In genomic region chr2:16272038-16272788, GRCh38 we compare ENCODE assay signal across 18 cellular contexts.
DNase-seq lines count a peak whose midpoint lies in the region; ATAC-seq and TF ChIP-seq lines count a peak whose summit lies in the region.
"Had no signal": no experiment of that assay in that cellular context is flagged by ENCODE, and none has a peak within 500 bp of the region (broad histone marks: within the 10 kb centered on the region; RNA-seq: fewer than 3 reads in every experiment).

No MANE protein-coding gene starts in this region.

- no peaks in the 10 kb centered on the region for H4K20me1 ChIP-seq in Karpas-422 (ENCODE audit: insufficient read depth, low read depth, low read length)
- H4K20me1 ChIP-seq: BLaER1 treated with 17β-estradiol and CSF1 and Interleukin-3, amounts not matched to agents 10 nM and 100 nM had no signal

- H3K27ac ChIP-seq in Karpas-422 (ENCODE audit: low read length) (no peak overlapping the region), endodermal cell (ENCODE audit: low read depth, low read length) (no peak overlapping the region)
- H3K27ac ChIP-seq: BLaER1 treated with 17β-estradiol and CSF1 and Interleukin-3, amounts not matched to agents 10 nM and 100 nM; C4-2B had no signal

- DNase-seq in Karpas-422 (peak; percentile 16), endodermal cell (peak; percentile 12), osteocyte (ENCODE audit: extremely low spot score, unreplicated experiment) (peak; percentile 40), pons (ENCODE audit: low spot score) (no peak)
- no peak for DNase-seq in activated T-cell treated with anti-CD3 and anti-CD28 coated beads, Interleukin-2, amount 50 U/mL, for 24 hours
- DNase-seq: 8988T; ACHN; Caco-2; Calu3; CD4-positive, alpha-beta T cell; CD8-positive, alpha-beta T cell; DMS79 treated with DMSO at 0.1 percent for 48 hours; GF-D8 had no signal

- 94 to 97% methylated on average over 6 to 10 of the region's 10 CpGs for WGBS in endodermal cell (ENCODE audit: insufficient coverage in 1 of 2, insufficient read length in 1 of 2), 2 experiments

- no peak overlapping the region for H3K4me2 ChIP-seq in Karpas-422 (ENCODE audit: low read depth, low read length, poor library complexity, severe bottlenecking)
- H3K4me2 ChIP-seq: BLaER1 treated with 17β-estradiol and CSF1 and Interleukin-3, amounts not matched to agents 10 nM and 100 nM had no signal

- H3K9me3 Mint-ChIP-seq in endodermal cell: peaks cover under 1% of the 10 kb centered on the region
- H3K9me3 Mint-ChIP-seq in osteocyte (ENCODE audit: unreplicated experiment): peaks cover 23% of the 10 kb centered on the region
- no peaks in the 10 kb centered on the region for H3K9me3 Mint-ChIP-seq in activated T-cell treated with anti-CD3 and anti-CD28 coated beads, Interleukin-2, amount 50 U/mL, for 24 hours
- H3K9me3 Mint-ChIP-seq: CD4-positive, alpha-beta T cell; CD8-positive, alpha-beta T cell had no signal

- H3K27ac Mint-ChIP-seq in endodermal cell (no peak overlapping the region), osteocyte (ENCODE audit: unreplicated experiment) (no peak overlapping the region)
- H3K27ac Mint-ChIP-seq in activated T-cell treated with anti-CD3 and anti-CD28 coated beads, Interleukin-2, amount 50 U/mL, for 24 hours: no peak overlapping the region
- H3K27ac Mint-ChIP-seq: CD4-positive, alpha-beta T cell; CD8-positive, alpha-beta T cell had no signal

- H3K4me3 Mint-ChIP-seq in endodermal cell (no peak overlapping the region), osteocyte (ENCODE audit: unreplicated experiment) (no peak overlapping the region)
- no peak overlapping the region for H3K4me3 Mint-ChIP-seq in activated T-cell treated with anti-CD3 and anti-CD28 coated beads, Interleukin-2, amount 50 U/mL, for 24 hours
- H3K4me3 Mint-ChIP-seq: CD4-positive, alpha-beta T cell; CD8-positive, alpha-beta T cell had no signal

- H3K4me3 ChIP-seq in Karpas-422 (ENCODE audit: low read length) (no peak overlapping the region), endodermal cell (ENCODE audit: low read length) (no peak overlapping the region)
- H3K4me3 ChIP-seq: BLaER1 treated with 17β-estradiol and CSF1 and Interleukin-3, amounts not matched to agents 10 nM and 100 nM had no signal

- H3K4me1 ChIP-seq in Karpas-422 (ENCODE audit: low read length) (no peaks in the 10 kb centered on the region), endodermal cell (ENCODE audit: control insufficient read depth, insufficient read depth, low read length) (no peaks in the 10 kb centered on the region)
- H3K4me1 ChIP-seq: BLaER1 treated with 17β-estradiol and CSF1 and Interleukin-3, amounts not matched to agents 10 nM and 100 nM; Caco-2 had no signal

- H3K9me2 ChIP-seq in Karpas-422 (replicated peaks; ENCODE audit: insufficient read depth, low read length): no peaks in the 10 kb centered on the region

- H3K79me2 ChIP-seq in Karpas-422 (ENCODE audit: low read length): no peaks in the 10 kb centered on the region

- no peak overlapping the region for H2AFZ ChIP-seq in Karpas-422 (ENCODE audit: low read length)

- H3K9me3 ChIP-seq in Karpas-422 (ENCODE audit: low read length) (no peaks in the 10 kb centered on the region), endodermal cell (ENCODE audit: control insufficient read depth, low read length) (peaks cover 2% of the 10 kb centered on the region)
- H3K9me3 ChIP-seq: Caco-2 had no signal

- H3K27me3 Mint-ChIP-seq in endodermal cell (ENCODE audit: insufficient read depth) (no peaks in the 10 kb centered on the region), osteocyte (ENCODE audit: unreplicated experiment) (no peaks in the 10 kb centered on the region)
- H3K27me3 Mint-ChIP-seq in activated T-cell treated with anti-CD3 and anti-CD28 coated beads, Interleukin-2, amount 50 U/mL, for 24 hours: no peaks in the 10 kb centered on the region
- H3K27me3 Mint-ChIP-seq: CD4-positive, alpha-beta T cell had no signal

- ATAC-seq in SK-N-SH treated with all-trans-retinoic acid at 6 μM for 48 hours (no peak), GM21528 (IDR thresholded peaks at IDR 0.05; ENCODE audit: low FRiP score, unreplicated experiment) (no peak), HG03432 (IDR thresholded peaks at IDR 0.05; ENCODE audit: unreplicated experiment) (no peak)
- ATAC-seq: CD8-positive, alpha-beta T cell had no signal

- H3K36me3 Mint-ChIP-seq in endodermal cell (ENCODE audit: low read depth) (no peaks in the 10 kb centered on the region), osteocyte (ENCODE audit: unreplicated experiment) (no peaks in the 10 kb centered on the region)
- H3K36me3 Mint-ChIP-seq in activated T-cell treated with anti-CD3 and anti-CD28 coated beads, Interleukin-2, amount 50 U/mL, for 24 hours (ENCODE audit: low read depth): no peaks in the 10 kb centered on the region
- H3K36me3 Mint-ChIP-seq: CD8-positive, alpha-beta T cell had no signal

- H3K9ac ChIP-seq in Karpas-422 (ENCODE audit: low read length) (no peak overlapping the region), endodermal cell (ENCODE audit: extremely low read depth, low read length, poor library complexity, severe bottlenecking) (no peak overlapping the region)
- H3K9ac ChIP-seq: BLaER1 treated with 17β-estradiol and CSF1 and Interleukin-3, amounts not matched to agents 10 nM and 100 nM had no signal

- TF ChIP-seq CTCF in endodermal cell (conservative IDR thresholded peaks at IDR 0.05): no peak
- no peak for TF ChIP-seq CTCF in osteocyte (IDR thresholded peaks at IDR 0.05)

- H3K36me3 ChIP-seq in Karpas-422 (ENCODE audit: insufficient read depth, low read length) (no peaks in the 10 kb centered on the region), endodermal cell (ENCODE audit: control insufficient read depth, insufficient read depth, low read length) (no peaks in the 10 kb centered on the region)
- H3K36me3 ChIP-seq: BLaER1 treated with 17β-estradiol and CSF1 and Interleukin-3, amounts not matched to agents 10 nM and 100 nM had no signal

- H3K27me3 ChIP-seq in Karpas-422 (ENCODE audit: low read length): no peaks in the 10 kb centered on the region
- no peaks in the 10 kb centered on the region for H3K27me3 ChIP-seq in endodermal cell (ENCODE audit: control insufficient read depth, insufficient read depth, low read length, poor library complexity, severe bottlenecking)
- H3K27me3 ChIP-seq: BLaER1 treated with 17β-estradiol and CSF1 and Interleukin-3, amounts not matched to agents 10 nM and 100 nM had no signal

- H3K4me1 Mint-ChIP-seq in endodermal cell: peaks cover 13% of the 10 kb centered on the region
- no peaks in the 10 kb centered on the region for H3K4me1 Mint-ChIP-seq in osteocyte (ENCODE audit: unreplicated experiment)
- H3K4me1 Mint-ChIP-seq in activated T-cell treated with anti-CD3 and anti-CD28 coated beads, Interleukin-2, amount 50 U/mL, for 24 hours (ENCODE audit: low read depth): no peaks in the 10 kb centered on the region

TF ChIP-seq in SK-N-SH treated with all-trans-retinoic acid at 6 μM for 48 hours, 23 proteins besides CTCF, POLR2A, EP300 and RAD21:
- TF ChIP-seq CSRNP3 (CRISPR knock-in tag; IDR thresholded peaks at IDR 0.05): no peak
- 0 out of 2 replicates have a peak, but pooled peaks have one; percentile 14 for TF ChIP-seq TSHZ2 (CRISPR knock-in tag; IDR thresholded peaks at IDR 0.05)

Comparison
In these comparisons a context has a peak if more than half of its experiments do, and no peak if none do; other contexts are left out.
1. DNase-seq: peak in Karpas-422 (single experiment), endodermal cell (single experiment) and osteocyte (single experiment); none in activated T-cell treated with anti-CD3 and anti-CD28 coated beads, Interleukin-2, amount 50 U/mL, for 24 hours (single experiment) and pons (single experiment).